Comparison of ENCODE assay signal across 8 cellular contexts in genomic region chr19:50358483-50359431, GRCh38. TPM values are rescaled to one million over a fixed set of nuclear protein-coding genes. Genes with fewer than 3 reads are reported as not detected.
DNase-seq lines count a peak whose midpoint lies in the region; ATAC-seq and TF ChIP-seq lines count a peak whose summit lies in the region.

No MANE protein-coding gene starts in this region.

- peaks cover 19 to 74% (median 56%) of the 10 kb centered on the region in 10 experiments for H3K4me1 ChIP-seq in BLaER1 treated with 17β-estradiol and CSF1 and Interleukin-3, amounts not matched to agents 10 nM and 100 nM
- H3K4me1 ChIP-seq in mucosa of stomach (ENCODE audit: control insufficient read depth, insufficient read depth, low read length) (peaks cover 4% of the 10 kb centered on the region), smooth muscle cell (ENCODE audit: low read depth) (no peaks in the 10 kb centered on the region)

- H3K4me1 Mint-ChIP-seq in IgD-negative memory B cell = peaks cover 24 to 37% (median 36%) of the 10 kb centered on the region in 3 donors
- peaks cover 51 to 65% of the 10 kb centered on the region in 2 donors for H3K4me1 Mint-ChIP-seq in stimulated activated naive B cell treated with anti-CD40 and anti-IgM and Interleukin-4, amounts not matched to agents 10 μg/mL and 1 μg/mL and 100 μg/mL, for 72 hours

- peak; percentile 75 to 76 for DNase-seq in activated CD4-positive, alpha-beta T cell treated with anti-CD3 and anti-CD28 coated beads for 4 hours
- DNase-seq in choroid plexus epithelial cell (ENCODE audit: low read depth) (peak; percentile 41), smooth muscle cell (lab: John Stamatoyannopoulos, UW; ENCODE audit: unreplicated experiment) (no peak), H7 (no peak)
- DNase-seq in stimulated activated naive B cell treated with anti-CD40 and anti-IgM and Interleukin-4, amounts not matched to agents 10 μg/mL and 1 μg/mL and 100 μg/mL, for 72 hours = peak; percentile 83

- H4K20me1 ChIP-seq in BLaER1 treated with 17β-estradiol and CSF1 and Interleukin-3, amounts not matched to agents 10 nM and 100 nM = no peaks in the 10 kb centered on the region
- no peaks in the 10 kb centered on the region for H4K20me1 ChIP-seq in smooth muscle cell (ENCODE audit: low read depth)

- no peaks in the 10 kb centered on the region for H3K27me3 ChIP-seq in BLaER1 treated with 17β-estradiol and CSF1 and Interleukin-3, amounts not matched to agents 10 nM and 100 nM
- peaks cover 6% of the 10 kb centered on the region for H3K27me3 ChIP-seq in mucosa of stomach (ENCODE audit: control insufficient read depth, insufficient read depth, low read length)
- H3K27me3 ChIP-seq in smooth muscle cell (ENCODE audit: low read depth) = no peaks in the 10 kb centered on the region
- H3K27me3 ChIP-seq in H7 (ENCODE audit: control insufficient read depth, insufficient read depth, low read length) = no peaks in the 10 kb centered on the region

- peaks cover 0 to 36% (median 18%) of the 10 kb centered on the region in 11 experiments; a peak in 17 of 22 replicates for H3K9me3 ChIP-seq in BLaER1 treated with 17β-estradiol and CSF1 and Interleukin-3, amounts not matched to agents 10 nM and 100 nM (replicated peaks in 1 of 11)
- H3K9me3 ChIP-seq in mucosa of stomach (ENCODE audit: control insufficient read depth, low read length) = no peaks in the 10 kb centered on the region
- H3K9me3 ChIP-seq in smooth muscle cell (replicated peaks; ENCODE audit: low read depth) = no peaks in the 10 kb centered on the region

- H3K9ac ChIP-seq in BLaER1 treated with 17β-estradiol and CSF1 and Interleukin-3, amounts not matched to agents 10 nM and 100 nM = no peak overlapping the region
- H3K9ac ChIP-seq in mucosa of stomach (ENCODE audit: low read length) (no peak overlapping the region), smooth muscle cell (ENCODE audit: low read depth) (no peak overlapping the region)

- peaks cover 0 to 3% (median 0%) of the 10 kb centered on the region in 11 experiments; a peak in 2 of 22 replicates for H3K36me3 ChIP-seq in BLaER1 treated with 17β-estradiol and CSF1 and Interleukin-3, amounts not matched to agents 10 nM and 100 nM
- H3K36me3 ChIP-seq in mucosa of stomach (ENCODE audit: control insufficient read depth, insufficient read depth, low read length) (no peaks in the 10 kb centered on the region), smooth muscle cell (ENCODE audit: low read depth) (no peaks in the 10 kb centered on the region), H7 (replicated peaks; ENCODE audit: control insufficient read depth, insufficient read depth, low read length) (no peaks in the 10 kb centered on the region)

- H3K27ac ChIP-seq in BLaER1 treated with 17β-estradiol and CSF1 and Interleukin-3, amounts not matched to agents 10 nM and 100 nM = peak overlapping the region in 4 of 11 experiments; percentile 14 to 58 (median 34); a peak in 3 of 22 replicates
- H3K27ac ChIP-seq in smooth muscle cell (ENCODE audit: low read depth) = no peak overlapping the region

- no peaks in the 10 kb centered on the region for H3K9me3 Mint-ChIP-seq in IgD-negative memory B cell
- H3K9me3 Mint-ChIP-seq in stimulated activated naive B cell treated with anti-CD40 and anti-IgM and Interleukin-4, amounts not matched to agents 10 μg/mL and 1 μg/mL and 100 μg/mL, for 72 hours = peaks cover 3 to 8% of the 10 kb centered on the region in 2 donors

- no peak overlapping the region for H2AFZ ChIP-seq in smooth muscle cell (ENCODE audit: low read depth)

- H3K27ac Mint-ChIP-seq in IgD-negative memory B cell = peak overlapping the region; percentile 92 to 99 (median 95)
- H3K27ac Mint-ChIP-seq in stimulated activated naive B cell treated with anti-CD40 and anti-IgM and Interleukin-4, amounts not matched to agents 10 μg/mL and 1 μg/mL and 100 μg/mL, for 72 hours = peak overlapping the region; percentile 99

- 94% methylated on average over 41 of the region's 56 CpGs for WGBS in smooth muscle cell (ENCODE audit: low lambda C conversion rate)

- no peak overlapping the region for H3K4me3 ChIP-seq in BLaER1 treated with 17β-estradiol and CSF1 and Interleukin-3, amounts not matched to agents 10 nM and 100 nM
- peak overlapping the region; percentile 51 for H3K4me3 ChIP-seq in choroid plexus epithelial cell (ENCODE audit: low read depth, low read length)
- peak overlapping the region; percentile 19 for H3K4me3 ChIP-seq in mucosa of stomach (ENCODE audit: low read length)
- H3K4me3 ChIP-seq in smooth muscle cell = no peak overlapping the region
- H3K4me3 ChIP-seq in H7 (ENCODE audit: insufficient read depth, low read depth, low read length) = no peak overlapping the region

- H3K36me3 Mint-ChIP-seq in IgD-negative memory B cell = no peaks in the 10 kb centered on the region
- H3K36me3 Mint-ChIP-seq in stimulated activated naive B cell treated with anti-CD40 and anti-IgM and Interleukin-4, amounts not matched to agents 10 μg/mL and 1 μg/mL and 100 μg/mL, for 72 hours = peaks cover 17 to 36% of the 10 kb centered on the region in 2 donors

- H3F3A ChIP-seq in smooth muscle cell (ENCODE audit: low read depth) = no peaks in the 10 kb centered on the region

- peak overlapping the region; percentile 89 to 97 (median 94) for H3K4me3 Mint-ChIP-seq in IgD-negative memory B cell
- peak overlapping the region; percentile 91 to 93 for H3K4me3 Mint-ChIP-seq in stimulated activated naive B cell treated with anti-CD40 and anti-IgM and Interleukin-4, amounts not matched to agents 10 μg/mL and 1 μg/mL and 100 μg/mL, for 72 hours

- ATAC-seq in stimulated activated naive B cell treated with anti-CD40 and anti-IgM and Interleukin-4, amounts not matched to agents 10 μg/mL and 1 μg/mL and 100 μg/mL, for 72 hours (replicated peaks) = peak; percentile 30 to 55

- H3K79me2 ChIP-seq in smooth muscle cell (ENCODE audit: low read depth) = no peaks in the 10 kb centered on the region

- H3K4me2 ChIP-seq in BLaER1 treated with 17β-estradiol and CSF1 and Interleukin-3, amounts not matched to agents 10 nM and 100 nM = peak overlapping the region in 10 of 11 experiments; percentile 16 to 86 (median 47); a peak in 18 of 22 replicates
- H3K4me2 ChIP-seq in smooth muscle cell = no peak overlapping the region

- H3K27me3 Mint-ChIP-seq in IgD-negative memory B cell = no peaks in the 10 kb centered on the region
- no peaks in the 10 kb centered on the region for H3K27me3 Mint-ChIP-seq in stimulated activated naive B cell treated with anti-CD40 and anti-IgM and Interleukin-4, amounts not matched to agents 10 μg/mL and 1 μg/mL and 100 μg/mL, for 72 hours

- no peak for TF ChIP-seq CTCF in choroid plexus epithelial cell (conservative IDR thresholded peaks at IDR 0.05; ENCODE audit: low read depth, low read length)
- TF ChIP-seq CTCF in smooth muscle cell (IDR thresholded peaks at IDR 0.05; ENCODE audit: borderline replicate concordance, insufficient read depth, poor library complexity, severe bottlenecking) = no peak

RNA-seq across cellular contexts. Expression of gene NAPSA, which starts 6.7 kb away (rescaled TPM):
- polyA plus RNA-seq in IgD-negative memory B cell = 4.2 TPM
- total RNA-seq in smooth muscle cell = 0.27 and 0.72 TPM in 2 replicates
- 0.65 and 2.1 TPM in 2 replicates for polyA plus RNA-seq in smooth muscle cell
- total RNA-seq in H7 (2014; rRNA removed; shearing (Covaris generic)) = 0.44 and 0.59 TPM in 2 replicates

RNA-seq across cellular contexts. Expression of gene NR1H2, which starts 17.5 kb away (rescaled TPM):
- polyA plus RNA-seq in IgD-negative memory B cell = 130 TPM
- 39.5 and 48.3 TPM in 2 replicates for total RNA-seq in smooth muscle cell
- 69.7 and 85.7 TPM in 2 replicates for polyA plus RNA-seq in smooth muscle cell
- total RNA-seq in H7 (2014; rRNA removed; shearing (Covaris generic)) = 73.7 and 90.1 TPM in 2 replicates

RNA-seq across cellular contexts. Expression of gene POLD1, which starts 25.4 kb away (rescaled TPM):
- polyA plus RNA-seq in IgD-negative memory B cell (32.8 TPM), smooth muscle cell (37.6 and 41.6 TPM in 2 replicates)
- 14.9 and 16.0 TPM in 2 replicates for total RNA-seq in smooth muscle cell
- 167 and 185 TPM in 2 replicates for total RNA-seq in H7 (2014; rRNA removed; shearing (Covaris generic))

RNA-seq across cellular contexts. Expression of gene KCNC3, which starts 29.6 kb away (rescaled TPM):
- polyA plus RNA-seq in IgD-negative memory B cell (not detected), smooth muscle cell (0.46 and 1.3 TPM in 2 replicates)
- total RNA-seq in smooth muscle cell = 0.54 and 1.4 TPM in 2 replicates
- 0.14 and 0.37 TPM in 2 replicates for total RNA-seq in H7 (2014; rRNA removed; shearing (Covaris generic))

RNA-seq across cellular contexts. Expression of gene SPIB, which starts 60.0 kb away (rescaled TPM):
- 403 TPM for polyA plus RNA-seq in IgD-negative memory B cell
- total RNA-seq in smooth muscle cell = not detected in 2 replicates
- 0.17 TPM in 1 of 2 replicates, not detected in the other for polyA plus RNA-seq in smooth muscle cell
- 0.81 and 8.8 TPM in 2 replicates for total RNA-seq in H7 (2014; rRNA removed; shearing (Covaris generic))

Comparison
In these comparisons a context has a peak if more than half of its experiments do, and no peak if none do; other contexts are left out.
1. H3K4me3 ChIP-seq: peak in choroid plexus epithelial cell (single experiment) and mucosa of stomach (single experiment); none in BLaER1 treated with 17β-estradiol and CSF1 and Interleukin-3, amounts not matched to agents 10 nM and 100 nM (0 of 10), smooth muscle cell (single experiment) and H7 (single experiment).
2. DNase-seq: peak in activated CD4-positive, alpha-beta T cell treated with anti-CD3 and anti-CD28 coated beads for 4 hours (2 of 2), choroid plexus epithelial cell (single experiment) and stimulated activated naive B cell treated with anti-CD40 and anti-IgM and Interleukin-4, amounts not matched to agents 10 μg/mL and 1 μg/mL and 100 μg/mL, for 72 hours (single experiment); none in smooth muscle cell (single experiment) and H7 (single experiment).